1 cellular context compared by ENCODE assay signal in genomic region chr1:182604128-182604834, GRCh38.
TF ChIP-seq lines count a peak whose summit lies in the region.

RGS16 (minus strand) TSS chr1:182604389; CDS start chr1:182604259, 130 bp downstream.

TF ChIP-seq in GM12878, 131 proteins besides CTCF, POLR2A, EP300 and RAD21 (continued from another document and continues in another):
- TF ChIP-seq ZNF592 (IDR thresholded peaks at IDR 0.05) = no peak
- TF ChIP-seq PAX5 (IDR thresholded peaks at IDR 0.05; ENCODE audit: borderline replicate concordance, low read depth, low read length) = no peak
- TF ChIP-seq CREB1 (IDR thresholded peaks at IDR 0.05; ENCODE audit: low read depth) = peak; percentile 54; the same call in 1 of the 2 replicates
- TF ChIP-seq MEF2B (IDR thresholded peaks at IDR 0.05; ENCODE audit: partially characterized antibody, poor library complexity, severe bottlenecking) = no peak
- no peak for TF ChIP-seq E4F1 (IDR thresholded peaks at IDR 0.05; ENCODE audit: borderline replicate concordance, partially characterized antibody)
- peak; percentile 99 for TF ChIP-seq POLR2AphosphoS5 (IDR thresholded peaks at IDR 0.05; ENCODE audit: low read length)
- TF ChIP-seq JUND (IDR thresholded peaks at IDR 0.05; ENCODE audit: low read depth, low read length) = no peak
- TF ChIP-seq POLR2AphosphoS2 (IDR thresholded peaks at IDR 0.05; ENCODE audit: low read depth, low read length) = peak; percentile 98
- no peak for TF ChIP-seq HDAC6 (IDR thresholded peaks at IDR 0.05; ENCODE audit: unreplicated experiment)
- no peak for TF ChIP-seq SIX5 (IDR thresholded peaks at IDR 0.05; ENCODE audit: low read depth, low read length, severe bottlenecking)
- no peak for TF ChIP-seq ATF2 (IDR thresholded peaks at IDR 0.05; ENCODE audit: low read length)
- no peak for TF ChIP-seq NFXL1 (IDR thresholded peaks at IDR 0.05; ENCODE audit: borderline replicate concordance)
- peak; percentile 75 for TF ChIP-seq RB1 (IDR thresholded peaks at IDR 0.05; ENCODE audit: borderline replicate concordance)
- no peak for TF ChIP-seq MEF2A (IDR thresholded peaks at IDR 0.05; ENCODE audit: insufficient read depth, low read depth, low read length)
- no peak for TF ChIP-seq WRNIP1 (IDR thresholded peaks at IDR 0.05; ENCODE audit: borderline replicate concordance, low read depth, low read length)
- peak; percentile 58 for TF ChIP-seq LARP7 (IDR thresholded peaks at IDR 0.05)
- TF ChIP-seq ZBTB33 (IDR thresholded peaks at IDR 0.05) = no peak
- TF ChIP-seq SKIL (IDR thresholded peaks at IDR 0.05; ENCODE audit: low read depth, poor library complexity, severe bottlenecking) = no peak
- TF ChIP-seq YBX1 (IDR thresholded peaks at IDR 0.05) = no peak
- TF ChIP-seq RCOR1 (conservative IDR thresholded peaks at IDR 0.05; ENCODE audit: low read depth, low read length) = no peak
- TF ChIP-seq ZNF622 (IDR thresholded peaks at IDR 0.05) = no peak
- no peak for TF ChIP-seq PKNOX1 (IDR thresholded peaks at IDR 0.05)
- TF ChIP-seq NKRF (conservative IDR thresholded peaks at IDR 0.05) = peak; percentile 81
- TF ChIP-seq TCF7 (IDR thresholded peaks at IDR 0.05; ENCODE audit: borderline replicate concordance) = 0 out of 2 replicates have a peak, but pooled peaks have one; percentile 13
- peak; percentile 88 for TF ChIP-seq RUNX3 (IDR thresholded peaks at IDR 0.05; ENCODE audit: low read length)
- TF ChIP-seq BMI1 (IDR thresholded peaks at IDR 0.05; ENCODE audit: borderline replicate concordance) = no peak
- no peak for TF ChIP-seq GABPA (IDR thresholded peaks at IDR 0.05; ENCODE audit: low read depth)
- no peak for TF ChIP-seq HDAC2 (IDR thresholded peaks at IDR 0.05)
- TF ChIP-seq ZNF217 (IDR thresholded peaks at IDR 0.05) = peak; percentile 45; the same call in 1 of the 2 replicates
- no peak for TF ChIP-seq CHD1 (IDR thresholded peaks at IDR 0.05; ENCODE audit: low read depth, low read length)
- no peak for TF ChIP-seq SIN3A (IDR thresholded peaks at IDR 0.05; ENCODE audit: low read depth, low read length)
- no peak for TF ChIP-seq ZNF24 (IDR thresholded peaks at IDR 0.05)
- TF ChIP-seq BCL3 (IDR thresholded peaks at IDR 0.05; ENCODE audit: borderline replicate concordance, insufficient read depth, low read depth, low read length, poor library complexity, severe bottlenecking) = no peak
- no peak for TF ChIP-seq ZBTB4 (CRISPR knock-in tag; IDR thresholded peaks at IDR 0.05)
- TF ChIP-seq MLLT1 (IDR thresholded peaks at IDR 0.05) = peak; percentile 75
- TF ChIP-seq BHLHE40 (IDR thresholded peaks at IDR 0.05; ENCODE audit: borderline replicate concordance in 1 of 2, low read depth in 2 of 2, low read length in 1 of 2) = peak; percentile 60 to 83; a peak in 3 of 4 replicates
- peak; percentile 99 for TF ChIP-seq PML (IDR thresholded peaks at IDR 0.05; ENCODE audit: low read length)
- TF ChIP-seq SP1 (IDR thresholded peaks at IDR 0.05; ENCODE audit: low read depth, low read length) = no peak
